In the genomic region with DNA sequence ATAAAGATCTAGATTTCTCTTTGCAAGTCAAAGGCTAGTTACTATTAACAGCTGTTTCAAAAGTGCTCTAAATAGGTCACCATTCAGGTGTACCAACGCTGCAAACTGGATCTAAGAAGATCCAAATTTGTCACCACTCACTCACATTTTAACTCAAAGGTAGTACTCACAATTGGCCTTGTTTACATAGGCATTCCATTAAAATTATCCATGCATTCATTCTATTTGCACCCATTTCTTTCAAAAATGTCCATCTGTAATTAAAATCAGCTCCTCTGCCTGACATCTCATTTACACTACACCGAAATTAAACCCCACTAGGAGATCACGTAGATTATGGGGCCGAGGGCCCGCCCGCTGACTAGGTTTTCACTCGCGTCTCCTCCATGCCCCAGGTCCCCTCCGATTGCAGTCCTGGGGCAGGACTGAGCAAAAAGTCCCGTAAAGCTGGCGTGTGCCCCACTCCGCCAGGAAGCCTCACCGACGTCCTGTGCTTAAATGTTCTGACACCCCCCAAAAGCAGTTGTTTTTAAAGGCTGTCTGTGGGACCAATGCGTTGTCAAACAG, we compare ENCODE assay signal across 8 cellular contexts. TPM values are rescaled to one million over a fixed set of nuclear protein-coding genes. Genes with fewer than 3 reads are reported as not detected.
A peak's percentile ranks its signal among the peaks of the same experiment; 100 is the strongest.
DNase-seq lines count a peak whose midpoint lies in the region; TF ChIP-seq lines count a peak whose summit lies in the region.

No MANE protein-coding gene starts in this region.

- H3K4me1 Mint-ChIP-seq in activated naive CD4-positive, alpha-beta T cell treated with anti-CD3 and anti-CD28 coated beads for 36 hours (ENCODE audit: low read depth) = peaks cover 38% of the 10 kb centered on the region
- peaks cover 27% of the 10 kb centered on the region for H3K4me1 Mint-ChIP-seq in nephron progenitor cell

- no peak for TF ChIP-seq CTCF in HFF-Myc (IDR thresholded peaks at IDR 0.05; ENCODE audit: low read depth, low read length, missing control alignments)
- TF ChIP-seq CTCF in dorsolateral prefrontal cortex (IDR thresholded peaks at IDR 0.05 in 54 of 56, conservative IDR thresholded peaks at IDR 0.05 in 2 of 56; ENCODE audit: low read depth in 1 of 56, partially characterized antibody in 56 of 56) = no peak
- TF ChIP-seq CTCF in nephron progenitor cell (IDR thresholded peaks at IDR 0.05) = no peak

- H3K27ac ChIP-seq in dorsolateral prefrontal cortex = peak overlapping the region; percentile 53 to 100 (median 98)

- no peaks in the 10 kb centered on the region for H3K9me3 Mint-ChIP-seq in activated naive CD4-positive, alpha-beta T cell treated with anti-CD3 and anti-CD28 coated beads for 36 hours
- H3K9me3 Mint-ChIP-seq in nephron progenitor cell = no peaks in the 10 kb centered on the region

- intact Hi-C loops in activated naive CD4-positive, alpha-beta T cell treated with anti-CD3 and anti-CD28 coated beads for 36 hours (cut with micrococcal nuclease) = loop anchor here (1.0 to 10.0 kb wide), 15 partner anchors 31 to 1891 kb away; a partner anchor contains a TSS
- intact Hi-C loops in dorsolateral prefrontal cortex (cut with DNase I) = loop anchor here (1.0 to 5.0 kb wide), 5 partner anchors 59 to 1144 kb away; a partner anchor contains a TSS

- peaks cover 3% of the 10 kb centered on the region for H3K36me3 Mint-ChIP-seq in activated naive CD4-positive, alpha-beta T cell treated with anti-CD3 and anti-CD28 coated beads for 36 hours (ENCODE audit: low read depth)
- H3K36me3 Mint-ChIP-seq in nephron progenitor cell (ENCODE audit: low read depth) = peaks cover 4% of the 10 kb centered on the region

- peak overlapping the region; percentile 81 for H3K4me3 Mint-ChIP-seq in activated naive CD4-positive, alpha-beta T cell treated with anti-CD3 and anti-CD28 coated beads for 36 hours
- H3K4me3 Mint-ChIP-seq in nephron progenitor cell = peak overlapping the region; percentile 95

- peak overlapping the region; percentile 93 for H3K27ac Mint-ChIP-seq in activated naive CD4-positive, alpha-beta T cell treated with anti-CD3 and anti-CD28 coated beads for 36 hours
- H3K27ac Mint-ChIP-seq in nephron progenitor cell = peak overlapping the region; percentile 99

- no peaks in the 10 kb centered on the region for H3K27me3 Mint-ChIP-seq in activated naive CD4-positive, alpha-beta T cell treated with anti-CD3 and anti-CD28 coated beads for 36 hours (ENCODE audit: low read depth)
- no peaks in the 10 kb centered on the region for H3K27me3 Mint-ChIP-seq in nephron progenitor cell (ENCODE audit: low read depth, poor library complexity)

- peak; percentile 50 for DNase-seq in activated naive CD4-positive, alpha-beta T cell treated with anti-CD3 and anti-CD28 coated beads for 36 hours
- no peak for DNase-seq in activated naive CD4-positive, alpha-beta T cell treated with Interleukin-2 at 50 U/mL for 16 hours
- DNase-seq in HFF-Myc (ENCODE audit: extremely low read depth, low read depth) (no peak), NCI-H82 (lab: John Stamatoyannopoulos, UW) (peak; percentile 66), dorsolateral prefrontal cortex (peak in 4 of 10 donors; percentile 19 to 43 (median 27)), nephron progenitor cell (no peak), hippocampal formation (lab: John Stamatoyannopoulos, UW) (no peak)
- no peak for DNase-seq in NK-92 treated with Interleukin-12 subunit alpha and Interleukin-12 subunit beta, amount 100 ng/mL, for 24 hours (lab: John Stamatoyannopoulos, UW)

- CTCF ChIA-PET in activated naive CD4-positive, alpha-beta T cell treated with anti-CD3 and anti-CD28 coated beads for 36 hours (lab: Charles Lee) = interaction anchor here (0.5 to 1.4 kb wide), 5 partner anchors 34 to 172 kb away, joined by 3 to 5 read pairs (median 4); a partner anchor contains a TSS

- H3K4me3 ChIP-seq in HFF-Myc (replicated peaks; ENCODE audit: low read depth, low read length) (peak overlapping the region; percentile 88), dorsolateral prefrontal cortex (peak overlapping the region; percentile 70 to 100 (median 93))

- H3K27me3 ChIP-seq in dorsolateral prefrontal cortex = no peaks in the 10 kb centered on the region

RNA-seq across cellular contexts. Expression of a gene that starts 1.3 kb away (rescaled TPM):
- 10 to 100 TPM; 13.2 to 14.4 TPM for total RNA-seq in activated naive CD4-positive, alpha-beta T cell treated with anti-CD3 and anti-CD28 coated beads for 36 hours
- total RNA-seq in dorsolateral prefrontal cortex = 10 to 100 TPM in 110 of 120 experiments, 1 to 10 TPM in 10; 8.0 to 23.0 (median 13.2) TPM

RNA-seq across cellular contexts. Expression of a gene that starts 59.1 kb away (rescaled TPM):
- 10 to 100 TPM; 26.5 to 26.7 TPM for total RNA-seq in activated naive CD4-positive, alpha-beta T cell treated with anti-CD3 and anti-CD28 coated beads for 36 hours
- 10 to 100 TPM; 10.3 to 20.2 (median 14.8) TPM for total RNA-seq in dorsolateral prefrontal cortex

Comparison
In these comparisons a context has a peak if more than half of its experiments do, and no peak if none do; other contexts are left out.
1. DNase-seq: peak in activated naive CD4-positive, alpha-beta T cell treated with anti-CD3 and anti-CD28 coated beads for 36 hours (single experiment) and NCI-H82 (single experiment); none in activated naive CD4-positive, alpha-beta T cell treated with Interleukin-2 at 50 U/mL for 16 hours (single experiment), HFF-Myc (single experiment), nephron progenitor cell (single experiment), hippocampal formation (0 of 2) and NK-92 treated with Interleukin-12 subunit alpha and Interleukin-12 subunit beta, amount 100 ng/mL, for 24 hours (single experiment).